In genomic region chr11:65425971-65426838, GRCh38 we compare ENCODE assay signal across 1 cellular context.
TF ChIP-seq lines count a peak whose summit lies in the region.

No MANE protein-coding gene starts in this region.

TF ChIP-seq in HEK293, 187 proteins besides CTCF, POLR2A, EP300 and RAD21 (continued from another document):
- peak; percentile 17; the same call in 1 of the 2 replicates for TF ChIP-seq PRDM4 (tag by site-specific recombination; IDR thresholded peaks at IDR 0.05)
- TF ChIP-seq ZNF580 (tag by site-specific recombination; IDR thresholded peaks at IDR 0.05): 0 out of 2 replicates have a peak, but pooled peaks have one; percentile 13
